ENCODE assay signal across 17 cellular contexts in the genomic region with DNA sequence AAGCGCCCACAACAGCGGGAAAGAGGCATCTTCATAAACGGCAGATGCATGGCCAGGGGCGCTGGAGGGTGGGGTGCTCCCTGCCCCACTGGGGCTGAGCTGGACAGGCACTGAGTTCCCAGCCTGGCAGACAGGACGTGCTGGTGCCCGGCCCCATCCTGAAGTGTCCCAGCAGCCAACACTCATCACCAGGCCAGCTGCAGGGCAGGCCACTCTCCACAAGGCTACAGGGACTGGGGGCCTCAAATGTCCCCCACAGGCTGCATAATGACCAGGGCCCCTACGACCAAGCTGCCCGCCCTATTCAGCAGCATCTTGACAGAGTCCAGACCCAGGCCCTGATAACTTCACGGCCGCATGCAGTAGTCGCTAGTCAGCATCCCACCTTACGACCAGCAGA.
A peak's percentile ranks its signal among the peaks of the same experiment; 100 is the strongest.
DNase-seq lines count a peak whose midpoint lies in the region; ATAC-seq and TF ChIP-seq lines count a peak whose summit lies in the region.
"Had no signal": no experiment of that assay in that cellular context is flagged by ENCODE, and none has a peak within 500 bp of the region (broad histone marks: within the 10 kb centered on the region; RNA-seq: fewer than 3 reads in every experiment).

No MANE protein-coding gene starts in this region.

- intact Hi-C loops in upper lobe of right lung (cut with DNase I): no loop called here
- intact Hi-C loops in adrenal gland (cut with DNase I): no loop called here

- H3K27me3 ChIP-seq in BLaER1 (no peaks in the 10 kb centered on the region), neuronal stem cell (ENCODE audit: control insufficient read depth in 3 of 3, insufficient read depth in 3 of 3, low read depth in 1 of 3, low read length in 3 of 3) (peaks cover 0 to 3% (median 0%) of the 10 kb centered on the region in 3 experiments), upper lobe of right lung (no peaks in the 10 kb centered on the region), adrenal gland (no peaks in the 10 kb centered on the region)

- H2AFZ ChIP-seq in neuronal stem cell (ENCODE audit: low read length): no peak overlapping the region

- peaks cover 100% of the 10 kb centered on the region for H3K4me1 ChIP-seq in BLaER1
- peaks cover 9 to 16% of the 10 kb centered on the region in 2 donors for H3K4me1 ChIP-seq in neuronal stem cell (ENCODE audit: control insufficient read depth in 2 of 2, insufficient read depth in 1 of 2, low read depth in 1 of 2, low read length in 2 of 2)
- no peaks in the 10 kb centered on the region for H3K4me1 ChIP-seq in upper lobe of right lung
- H3K4me1 ChIP-seq in adrenal gland (replicated peaks in 1 of 2): no peaks in the 10 kb centered on the region

- H3K36me3 ChIP-seq in BLaER1: no peaks in the 10 kb centered on the region
- H3K36me3 ChIP-seq in neuronal stem cell (replicated peaks in 1 of 2; ENCODE audit: control insufficient read depth in 2 of 2, insufficient read depth in 2 of 2, low read length in 2 of 2): no peaks in the 10 kb centered on the region
- H3K36me3 ChIP-seq in upper lobe of right lung: no peaks in the 10 kb centered on the region
- H3K36me3 ChIP-seq in adrenal gland (replicated peaks in 1 of 2): no peaks in the 10 kb centered on the region

- H2BK15ac ChIP-seq in neuronal stem cell (ENCODE audit: low read length): no peak overlapping the region

- no peak overlapping the region for H3K18ac ChIP-seq in neuronal stem cell (ENCODE audit: low read length)

- H3K23ac ChIP-seq in neuronal stem cell (ENCODE audit: low read depth, low read length, poor library complexity): peak overlapping the region; percentile 70

- no peak overlapping the region for H4K8ac ChIP-seq in neuronal stem cell (ENCODE audit: low read depth, low read length)

- H3K9me3 Mint-ChIP-seq in brain: no peaks in the 10 kb centered on the region
- H3K9me3 Mint-ChIP-seq: CD8-positive, alpha-beta T cell; HFFc6 had no signal

- H2AK5ac ChIP-seq in neuronal stem cell (ENCODE audit: low read depth, low read length): no peak overlapping the region

- peak overlapping the region; percentile 83; the same call in 1 of the 2 replicates for H3K27ac ChIP-seq in BLaER1
- H3K27ac ChIP-seq in neuronal stem cell (replicated peaks; ENCODE audit: low read length): no peak overlapping the region
- H3K27ac ChIP-seq in upper lobe of right lung: no peak overlapping the region
- H3K27ac ChIP-seq in adrenal gland: no peak overlapping the region

- H2BK12ac ChIP-seq in neuronal stem cell (ENCODE audit: low read length): no peak overlapping the region

- no CpG with 5 or more reads among the region's 12 CpGs for WGBS in neuronal stem cell (ENCODE audit: extremely low coverage in 2 of 2, insufficient read length in 2 of 2, insufficient replicate concordance in 1 of 2), 2 donors
- 90 to 93% (median 91%) methylated on average over 10 to 12 of the region's 12 CpGs for WGBS in adrenal gland, 4 donors

- H3K4me3 Mint-ChIP-seq in brain: no peak overlapping the region
- H3K4me3 Mint-ChIP-seq: CD14-positive monocyte; CD8-positive, alpha-beta T cell; HFFc6 had no signal

- H3K79me1 ChIP-seq in neuronal stem cell (ENCODE audit: low read depth, low read length): no peaks in the 10 kb centered on the region

- H3K4me2 ChIP-seq in BLaER1: peak overlapping the region; percentile 92
- H3K4me2 ChIP-seq in neuronal stem cell (ENCODE audit: insufficient read depth, low read length, poor library complexity, severe bottlenecking): no peak overlapping the region

- peaks cover 15% of the 10 kb centered on the region for H3K27me3 Mint-ChIP-seq in brain

- peaks cover 58% of the 10 kb centered on the region for H3K4me1 Mint-ChIP-seq in brain

- no peak for ATAC-seq in upper lobe of right lung
- ATAC-seq: CD8-positive, alpha-beta T cell; HepG2 had no signal

- H3K14ac ChIP-seq in neuronal stem cell (ENCODE audit: low read length): no peak overlapping the region

- no peaks in the 10 kb centered on the region for H3K36me3 Mint-ChIP-seq in brain
- H3K36me3 Mint-ChIP-seq: CD14-positive monocyte; CD8-positive, alpha-beta T cell had no signal

- H4K20me1 ChIP-seq in BLaER1: no peaks in the 10 kb centered on the region

- DNase-seq in neuronal stem cell (ENCODE audit: low spot score) (no peak), upper lobe of right lung (peak; percentile 48), adrenal gland (no peak), NCI-H446 (lab: John Stamatoyannopoulos, UW) (no peak), SIG-M5 (lab: John Stamatoyannopoulos, UW) (no peak)
- DNase-seq: ACHN; CD8-positive, alpha-beta T cell; COR-L47; DMS153; DND-41; GDM1; HCEC 1CT; HFFc6 had no signal

- no peak overlapping the region for H2BK120ac ChIP-seq in neuronal stem cell (ENCODE audit: low read depth, low read length)

- no peak for TF ChIP-seq POLR2A in adrenal gland (IDR thresholded peaks at IDR 0.05)

- H4K91ac ChIP-seq in neuronal stem cell (ENCODE audit: low read depth, low read length, poor library complexity): no peak overlapping the region

- H3K27ac Mint-ChIP-seq in brain: peak overlapping the region in 3 of 5 experiments; percentile 85 to 89 (median 88)
- H3K27ac Mint-ChIP-seq: CD14-positive monocyte; CD8-positive, alpha-beta T cell; HFFc6 had no signal

- H3K9ac ChIP-seq in BLaER1 (0 out of 2 replicates have a peak overlapping the region, but pooled peaks have one; percentile 25), neuronal stem cell (ENCODE audit: low read depth, low read length, poor library complexity) (peak overlapping the region; percentile 1)

- no peak overlapping the region for H3K4ac ChIP-seq in neuronal stem cell (ENCODE audit: low read length)

- H3K9me3 ChIP-seq in BLaER1 (no peaks in the 10 kb centered on the region), neuronal stem cell (replicated peaks in 1 of 2; ENCODE audit: control insufficient read depth in 2 of 2, insufficient read depth in 1 of 2, low read depth in 1 of 2, low read length in 2 of 2) (peaks cover 0 to 3% of the 10 kb centered on the region in 2 donors), upper lobe of right lung (no peaks in the 10 kb centered on the region), adrenal gland (replicated peaks in 1 of 3) (no peaks in the 10 kb centered on the region)

- no peak overlapping the region for H2BK5ac ChIP-seq in neuronal stem cell (ENCODE audit: low read length)

- TF ChIP-seq CTCF in brain (conservative IDR thresholded peaks at IDR 0.05): no peak
- no peak for TF ChIP-seq CTCF in upper lobe of right lung (IDR thresholded peaks at IDR 0.05)
- no peak for TF ChIP-seq CTCF in adrenal gland (IDR thresholded peaks at IDR 0.05)

- H3K4me3 ChIP-seq in BLaER1: no peak overlapping the region
- H3K4me3 ChIP-seq in neuronal stem cell (ENCODE audit: low read length in 2 of 2): no peak overlapping the region
- H3K4me3 ChIP-seq in upper lobe of right lung: no peak overlapping the region
- no peak overlapping the region for H3K4me3 ChIP-seq in adrenal gland
